11 cellular contexts compared by ENCODE assay signal in the genomic region with DNA sequence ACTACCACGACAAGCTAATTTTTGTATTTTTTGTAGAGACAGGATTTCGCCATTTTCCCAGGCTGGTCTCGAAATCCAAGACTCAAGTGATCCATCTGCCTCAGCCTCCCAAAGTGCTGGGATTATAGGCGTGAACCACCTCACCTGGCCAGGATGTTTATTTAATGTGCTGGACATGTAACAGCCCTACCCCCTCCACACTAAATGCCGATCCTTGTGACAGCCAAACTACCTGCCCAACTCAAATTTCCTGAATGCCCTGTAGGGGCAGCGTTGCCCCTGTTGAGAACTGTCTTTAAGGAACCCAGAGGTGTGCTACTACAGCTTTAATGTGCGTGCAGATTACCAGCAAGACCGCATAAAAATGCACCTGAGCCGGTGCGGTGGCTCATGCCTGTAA.
DNase-seq lines count a peak whose midpoint lies in the region; ATAC-seq, FAIRE-seq and TF ChIP-seq lines count a peak whose summit lies in the region.
"Had no signal": no experiment of that assay in that cellular context is flagged by ENCODE, and none has a peak within 500 bp of the region (broad histone marks: within the 10 kb centered on the region; RNA-seq: fewer than 3 reads in every experiment).

No MANE protein-coding gene starts in this region.

- CTCF ChIA-PET in RWPE1 (lab: Yijun Ruan, JAX): interaction anchor here (0.6 kb wide), 2 partner anchors 63 to 121 kb away, joined by 3 read pairs; no protein-coding TSS in a partner anchor

- TF ChIP-seq CTCF in GM12872 (IDR thresholded peaks at IDR 0.05; ENCODE audit: insufficient read depth, low read depth, low read length) (peak; percentile 12; the same call in 1 of the 3 replicates), RWPE1 (conservative IDR thresholded peaks at IDR 0.05; ENCODE audit: low read depth) (no peak)

- no peak for ATAC-seq in GM18502 (IDR thresholded peaks at IDR 0.05; ENCODE audit: poor library complexity, unreplicated experiment)

- DNase-seq in DMS 273 (lab: John Stamatoyannopoulos, UW; ENCODE audit: unreplicated experiment): peak; percentile 47
- no peak for DNase-seq in DMS 273 treated with DMSO at 0.1 percent for 48 hours (lab: John Stamatoyannopoulos, UW)
- DNase-seq in RWPE1 (ENCODE audit: low spot score): peak; percentile 21
- peak; percentile 71 for DNase-seq in iPS-NIHi11 (ENCODE audit: low spot score)
- no peak for DNase-seq in RCC 7860 (ENCODE audit: low spot score)
- no peak for DNase-seq in NCI-H226
- DNase-seq: stimulated activated CD4-positive, alpha-beta T cell treated with anti-CD3 and anti-CD28 coated beads, Interleukin-1b, Interleukin-23, amount 100 ng/mL, for 48 hours had no signal

- POLR2A ChIA-PET in RWPE1 (lab: Yijun Ruan, JAX; ENCODE audit: low non-redundant PET): no interaction called here

- FAIRE-seq in RCC 7860 (lab: Jason Lieb, UNC): no peak
- FAIRE-seq: A204.1 had no signal

- H3K27ac ChIP-seq in RWPE1: no peak overlapping the region
- H3K27ac ChIP-seq: thoracic aorta had no signal

Comparison
In these comparisons a context has a peak if more than half of its experiments do, and no peak if none do; other contexts are left out.
1. DNase-seq: peak in DMS 273 (single experiment), RWPE1 (single experiment) and iPS-NIHi11 (single experiment); none in DMS 273 treated with DMSO at 0.1 percent for 48 hours (single experiment), RCC 7860 (single experiment) and NCI-H226 (single experiment).